In the genomic region with DNA sequence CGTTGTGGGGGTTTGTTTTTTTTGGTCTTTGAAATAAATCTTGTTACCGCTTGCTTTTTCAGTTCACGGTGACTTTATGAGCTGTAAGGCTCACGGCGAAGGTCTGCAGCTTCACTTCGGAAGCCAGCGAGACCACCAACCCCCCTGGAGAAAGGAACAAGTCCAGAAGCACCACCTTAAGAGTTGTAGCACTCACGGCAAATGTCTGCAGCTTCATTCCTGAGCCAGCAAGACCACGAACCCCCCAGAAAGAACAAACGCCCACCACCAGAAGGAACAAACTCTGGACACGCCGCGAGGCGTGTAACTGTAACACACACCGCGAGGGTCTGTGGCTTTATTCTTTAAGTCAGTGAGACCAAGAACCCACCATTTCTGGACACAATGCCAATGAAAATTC, we compare ENCODE assay signal across 16 cellular contexts. TPM values are rescaled to one million over a fixed set of nuclear protein-coding genes. Genes with fewer than 3 reads are reported as not detected.
A peak's percentile ranks its signal among the peaks of the same experiment; 100 is the strongest.
DNase-seq lines count a peak whose midpoint lies in the region; ATAC-seq, FAIRE-seq and TF ChIP-seq lines count a peak whose summit lies in the region.
"Had no signal": no experiment of that assay in that cellular context is flagged by ENCODE, and none has a peak within 500 bp of the region (broad histone marks: within the 10 kb centered on the region; RNA-seq: fewer than 3 reads in every experiment).

No MANE protein-coding gene starts in this region.

- peak overlapping the region; percentile 86 for H2AFZ ChIP-seq in OCI-LY3 (ENCODE audit: low read depth, low read length)

- no peaks in the 10 kb centered on the region for H3K9me3 Mint-ChIP-seq in glutamatergic neuron (ENCODE audit: unreplicated experiment)

- CTCF ChIA-PET in A549 (lab: Yijun Ruan, JAX), result interaction anchor here (0.8 to 9.8 kb wide), 18 partner anchors 9 to 276 kb away, joined by 3 to 98 read pairs (median 4); a partner anchor contains a TSS

- no peak for TF ChIP-seq RAD21 in A549 (conservative IDR thresholded peaks at IDR 0.05 in 1 of 2, IDR thresholded peaks at IDR 0.05 in 1 of 2)

- 71% methylated on average over 16 of the region's 16 CpGs for WGBS in A549 (ENCODE audit: missing lambda C conversion rate)
- WGBS in psoas muscle, 3 donors, result 70 to 72% (median 71%) methylated on average over 16 of the region's 16 CpGs

- no peak overlapping the region for H3K4me3 Mint-ChIP-seq in glutamatergic neuron (ENCODE audit: unreplicated experiment)

- intact Hi-C loops in psoas muscle (cut with DNase I), result loop anchor here in 1 of 2 donors (5.0 kb wide), 1 partner anchor 269 kb away; no protein-coding TSS in a partner anchor

- H3K9ac ChIP-seq in OCI-LY3 (ENCODE audit: low read length), result no peak overlapping the region; the same call in 1 of the 2 replicates

- H3K79me2 ChIP-seq in OCI-LY3 (ENCODE audit: low read length), result no peaks in the 10 kb centered on the region

- H3K4me3 ChIP-seq in A549 (no peak overlapping the region), OCI-LY3 (ENCODE audit: low read length) (peak overlapping the region; percentile 47), psoas muscle (no peak overlapping the region)
- H3K4me3 ChIP-seq: stomach had no signal

- H3K4me2 ChIP-seq in A549, result peak overlapping the region; percentile 60
- peak overlapping the region; percentile 62 for H3K4me2 ChIP-seq in OCI-LY3 (ENCODE audit: low read length)

- TF ChIP-seq CTCF in A549 (IDR thresholded peaks at IDR 0.05), result no peak
- TF ChIP-seq CTCF in OCI-LY3 (IDR thresholded peaks at IDR 0.05; ENCODE audit: low read depth, low read length), result no peak
- TF ChIP-seq CTCF in glutamatergic neuron (IDR thresholded peaks at IDR 0.05; ENCODE audit: partially characterized antibody, unreplicated experiment), result no peak
- no peak for TF ChIP-seq CTCF in psoas muscle (IDR thresholded peaks at IDR 0.05)

- H3K4me1 Mint-ChIP-seq in glutamatergic neuron (ENCODE audit: low read depth, unreplicated experiment), result peaks cover 10% of the 10 kb centered on the region

- DNase-seq in A549 (ENCODE audit: low read depth in 1 of 2, low spot score in 1 of 2) (no peak), glutamatergic neuron (peak; percentile 6), psoas muscle (no peak), NCI-H446 treated with DMSO at 0.1 percent for 48 hours (lab: John Stamatoyannopoulos, UW) (no peak), NCI-H1092 treated with DMSO at 0.1 percent for 48 hours (lab: John Stamatoyannopoulos, UW) (no peak), erythroblast (lab: John Stamatoyannopoulos, UW) (no peak)

- peaks cover 6% of the 10 kb centered on the region for H3K27me3 Mint-ChIP-seq in glutamatergic neuron (ENCODE audit: unreplicated experiment)

- ATAC-seq in A549 (no peak), psoas muscle (no peak), GM21526 (IDR thresholded peaks at IDR 0.05; ENCODE audit: low FRiP score, unreplicated experiment) (no peak)

- H3K4me1 ChIP-seq in A549 (peaks cover 19% of the 10 kb centered on the region; the same call in 2 of the 3 replicates), OCI-LY3 (ENCODE audit: low read length) (peaks cover 13% of the 10 kb centered on the region), psoas muscle (peaks cover 5% of the 10 kb centered on the region)

- H3K36me3 ChIP-seq in OCI-LY3 (replicated peaks; ENCODE audit: low read depth, low read length) (no peaks in the 10 kb centered on the region), psoas muscle (ENCODE audit: insufficient read depth in 1 of 2, low read depth in 1 of 2) (no peaks in the 10 kb centered on the region)
- H3K36me3 ChIP-seq: spleen, stomach had no signal

- no peaks in the 10 kb centered on the region for H3K9me3 ChIP-seq in A549
- H3K9me3 ChIP-seq in OCI-LY3 (ENCODE audit: insufficient read depth, low read length), result no peaks in the 10 kb centered on the region
- no peaks in the 10 kb centered on the region for H3K9me3 ChIP-seq in psoas muscle
- H3K9me3 ChIP-seq: spleen, stomach had no signal

- TF ChIP-seq POLR2A in A549 (IDR thresholded peaks at IDR 0.05; ENCODE audit: low read length), result no peak
- no peak for TF ChIP-seq POLR2A in erythroblast (IDR thresholded peaks at IDR 0.05; ENCODE audit: low read length)

- POLR2A ChIA-PET in A549 (lab: Yijun Ruan, JAX), result no interaction called here

- 0 out of 2 replicates have a peak, but pooled peaks cover 13% of the 10 kb centered on the region for H3K27me3 ChIP-seq in OCI-LY3 (ENCODE audit: low read depth, low read length)
- H3K27me3 ChIP-seq in psoas muscle (ENCODE audit: insufficient read depth in 3 of 3, low read length in 2 of 3), result no peaks in the 10 kb centered on the region
- H3K27me3 ChIP-seq: spleen, stomach had no signal

- peak overlapping the region; percentile 42 to 51; a peak in 1 of 6 replicates for H3K27ac ChIP-seq in A549
- H3K27ac ChIP-seq in OCI-LY3 (ENCODE audit: low read length), result no peak overlapping the region
- H3K27ac ChIP-seq in psoas muscle, result peak overlapping the region; percentile 23
- H3K27ac ChIP-seq: C4-2B, spleen had no signal

- H3K27ac Mint-ChIP-seq in glutamatergic neuron (ENCODE audit: unreplicated experiment), result peak overlapping the region; percentile 43

- TF ChIP-seq EP300 in A549 (IDR thresholded peaks at IDR 0.05), result no peak

- no peaks in the 10 kb centered on the region for H3K36me3 Mint-ChIP-seq in glutamatergic neuron (ENCODE audit: unreplicated experiment)

- FAIRE-seq in A549 (lab: Jason Lieb, UNC), result no peak
- FAIRE-seq: D721Med, TTC549, urothelium cell line had no signal

- no peaks in the 10 kb centered on the region for H4K20me1 ChIP-seq in OCI-LY3 (ENCODE audit: insufficient read depth, low read length)

TF ChIP-seq in A549, 52 proteins besides CTCF, POLR2A, EP300 and RAD21 (continues in another document):
- TF ChIP-seq ZC3H11A (IDR thresholded peaks at IDR 0.05) (no peak), POLR2AphosphoS2 (conservative IDR thresholded peaks at IDR 0.05; ENCODE audit: low read length) (no peak), ZFP36 (IDR thresholded peaks at IDR 0.05; ENCODE audit: borderline replicate concordance, partially characterized antibody) (no peak), FOXS1 (CRISPR knock-in tag; IDR thresholded peaks at IDR 0.05) (no peak), HOXB5 (CRISPR knock-in tag; IDR thresholded peaks at IDR 0.05) (no peak), CHD2 (IDR thresholded peaks at IDR 0.05; ENCODE audit: low read length, partially characterized antibody) (no peak), BHLHE40 (IDR thresholded peaks at IDR 0.05; ENCODE audit: low read depth, low read length) (no peak), SMC3 (IDR thresholded peaks at IDR 0.05) (no peak), HDAC2 (IDR thresholded peaks at IDR 0.05) (no peak)
- TF ChIP-seq, protein P1, sequence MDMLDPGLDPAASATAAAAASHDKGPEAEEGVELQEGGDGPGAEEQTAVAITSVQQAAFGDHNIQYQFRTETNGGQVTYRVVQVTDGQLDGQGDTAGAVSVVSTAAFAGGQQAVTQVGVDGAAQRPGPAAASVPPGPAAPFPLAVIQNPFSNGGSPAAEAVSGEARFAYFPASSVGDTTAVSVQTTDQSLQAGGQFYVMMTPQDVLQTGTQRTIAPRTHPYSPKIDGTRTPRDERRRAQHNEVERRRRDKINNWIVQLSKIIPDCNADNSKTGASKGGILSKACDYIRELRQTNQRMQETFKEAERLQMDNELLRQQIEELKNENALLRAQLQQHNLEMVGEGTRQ (IDR thresholded peaks at IDR 0.05), result no peak
- TF ChIP-seq, protein P2, sequence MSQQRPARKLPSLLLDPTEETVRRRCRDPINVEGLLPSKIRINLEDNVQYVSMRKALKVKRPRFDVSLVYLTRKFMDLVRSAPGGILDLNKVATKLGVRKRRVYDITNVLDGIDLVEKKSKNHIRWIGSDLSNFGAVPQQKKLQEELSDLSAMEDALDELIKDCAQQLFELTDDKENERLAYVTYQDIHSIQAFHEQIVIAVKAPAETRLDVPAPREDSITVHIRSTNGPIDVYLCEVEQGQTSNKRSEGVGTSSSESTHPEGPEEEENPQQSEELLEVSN (IDR thresholded peaks at IDR 0.05; ENCODE audit: borderline replicate concordance, low read depth), result no peak
- TF ChIP-seq, protein P3, sequence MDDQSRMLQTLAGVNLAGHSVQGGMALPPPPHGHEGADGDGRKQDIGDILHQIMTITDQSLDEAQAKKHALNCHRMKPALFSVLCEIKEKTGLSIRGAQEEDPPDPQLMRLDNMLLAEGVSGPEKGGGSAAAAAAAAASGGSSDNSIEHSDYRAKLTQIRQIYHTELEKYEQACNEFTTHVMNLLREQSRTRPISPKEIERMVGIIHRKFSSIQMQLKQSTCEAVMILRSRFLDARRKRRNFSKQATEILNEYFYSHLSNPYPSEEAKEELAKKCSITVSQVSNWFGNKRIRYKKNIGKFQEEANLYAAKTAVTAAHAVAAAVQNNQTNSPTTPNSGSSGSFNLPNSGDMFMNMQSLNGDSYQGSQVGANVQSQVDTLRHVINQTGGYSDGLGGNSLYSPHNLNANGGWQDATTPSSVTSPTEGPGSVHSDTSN (IDR thresholded peaks at IDR 0.05), result no peak
- TF ChIP-seq, protein P4, sequence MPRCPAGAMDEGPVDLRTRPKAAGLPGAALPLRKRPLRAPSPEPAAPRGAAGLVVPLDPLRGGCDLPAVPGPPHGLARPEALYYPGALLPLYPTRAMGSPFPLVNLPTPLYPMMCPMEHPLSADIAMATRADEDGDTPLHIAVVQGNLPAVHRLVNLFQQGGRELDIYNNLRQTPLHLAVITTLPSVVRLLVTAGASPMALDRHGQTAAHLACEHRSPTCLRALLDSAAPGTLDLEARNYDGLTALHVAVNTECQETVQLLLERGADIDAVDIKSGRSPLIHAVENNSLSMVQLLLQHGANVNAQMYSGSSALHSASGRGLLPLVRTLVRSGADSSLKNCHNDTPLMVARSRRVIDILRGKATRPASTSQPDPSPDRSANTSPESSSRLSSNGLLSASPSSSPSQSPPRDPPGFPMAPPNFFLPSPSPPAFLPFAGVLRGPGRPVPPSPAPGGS (IDR thresholded peaks at IDR 0.05), result no peak

RNA-seq across cellular contexts. Expression of a gene that starts 28.9 kb away (rescaled TPM):
- polyA plus RNA-seq in A549 (2011; rRNA removed), result 0.03 and 0.07 TPM in 2 replicates
- 0.01 TPM in 1 of 2 replicates, not detected in the other for polyA plus RNA-seq in A549 (2012; cell fraction: cytosol; rRNA removed)
- polyA plus RNA-seq in A549 (2012; cell fraction: nucleus; rRNA removed), result 0.01 and 0.09 TPM in 2 replicates
- polyA plus RNA-seq in A549 (2017; fragmentation: RNase III; extraction: RNeasy Plus Mini Kit Qiagen cat#74134 plus additional on column Dnase treatment), result 0.05 TPM in 1 of 3 replicates, not detected in the others
- polyA minus RNA-seq in A549 (2011; rRNA and poly(A)+ RNA removed), result not detected in 2 replicates
- 0.83 TPM for total RNA-seq in glutamatergic neuron (ENCODE audit: unreplicated experiment)
- total RNA-seq in psoas muscle, result 1 to 10 TPM in 1 of 4 donors, under 1 TPM in 1, not detected in 2; 0.08 to 1.1 TPM
- polyA plus RNA-seq in psoas muscle, result under 1 TPM in 1 of 3 donors, not detected in 2; 0.16 TPM
- total RNA-seq: glomerular endothelial cell, pulmonary artery endothelial cell had no signal
- polyA plus RNA-seq: stomach had no signal

RNA-seq across cellular contexts. Expression of a gene that starts 59.0 kb away (rescaled TPM):
- 2.1 and 3.9 TPM in 2 replicates for polyA plus RNA-seq in A549 (2011; rRNA removed)
- polyA plus RNA-seq in A549 (2012; cell fraction: cytosol; rRNA removed), result 5.9 and 7.9 TPM in 2 replicates
- polyA plus RNA-seq in A549 (2012; cell fraction: nucleus; rRNA removed), result 14.7 and 25.7 TPM in 2 replicates
- polyA plus RNA-seq in A549 (2017; fragmentation: RNase III; extraction: RNeasy Plus Mini Kit Qiagen cat#74134 plus additional on column Dnase treatment), result 7.8 to 8.5 TPM (median 8.4 TPM) in 3 replicates
- 5.6 and 6.2 TPM in 2 replicates for polyA minus RNA-seq in A549 (2011; rRNA and poly(A)+ RNA removed)
- total RNA-seq in glutamatergic neuron (ENCODE audit: unreplicated experiment), result 27.6 TPM
- 10 to 100 TPM; 15.0 to 22.6 (median 15.6) TPM for total RNA-seq in psoas muscle
- polyA plus RNA-seq in psoas muscle, result 10 to 100 TPM in 1 of 3 donors, 1 to 10 TPM in 2; 6.7 to 10.2 (median 7.5) TPM
